In the genomic region with DNA sequence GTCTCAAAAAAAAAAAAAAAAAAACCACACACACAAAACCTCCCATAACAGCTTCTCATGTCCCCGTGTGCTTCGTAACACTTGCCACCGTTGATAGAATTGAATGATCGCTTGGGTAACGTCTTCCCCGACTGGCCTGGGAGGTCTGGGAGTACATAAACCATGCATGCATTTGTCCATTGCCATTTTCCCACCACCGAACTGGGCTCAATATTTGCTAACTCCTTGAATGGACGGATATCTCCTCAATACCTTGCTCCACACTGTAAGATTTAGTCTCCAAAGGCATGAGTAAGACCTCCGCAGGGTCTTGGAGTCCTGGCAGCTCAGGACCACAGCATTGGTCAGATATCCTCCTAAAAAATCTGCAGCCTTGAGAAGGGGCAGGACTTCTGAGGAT, we compare ENCODE assay signal across 16 cellular contexts. TPM values are rescaled to one million over a fixed set of nuclear protein-coding genes. Genes with fewer than 3 reads are reported as not detected.
DNase-seq lines count a peak whose midpoint lies in the region; ATAC-seq, FAIRE-seq and TF ChIP-seq lines count a peak whose summit lies in the region.
"Had no signal": no experiment of that assay in that cellular context is flagged by ENCODE, and none has a peak within 500 bp of the region (broad histone marks: within the 10 kb centered on the region; RNA-seq: fewer than 3 reads in every experiment).

No MANE protein-coding gene starts in this region.

- H3K79me2 ChIP-seq in K562 (ENCODE audit: control insufficient read depth, insufficient read depth, low read length) (peaks cover 12% of the 10 kb centered on the region; the same call in 1 of the 3 replicates), GM23338 (replicated peaks; ENCODE audit: insufficient read depth) (no peaks in the 10 kb centered on the region)

- no peak overlapping the region for H3K4ac ChIP-seq in neuronal stem cell (ENCODE audit: low read length)

- H3K4me3 ChIP-seq in K562 (no peak overlapping the region), neuronal stem cell (ENCODE audit: low read length in 2 of 2) (no peak overlapping the region), GM23338 (no peak overlapping the region)

- H3K9ac ChIP-seq in K562 (ENCODE audit: insufficient read depth in 1 of 2, low read depth in 2 of 2, low read length in 2 of 2) (no peak overlapping the region), neuronal stem cell (ENCODE audit: low read depth, low read length, poor library complexity) (no peak overlapping the region)

- H4K20me1 ChIP-seq in K562 (replicated peaks; ENCODE audit: control insufficient read depth, insufficient read depth, low read length) (no peaks in the 10 kb centered on the region), GM23338 (replicated peaks; ENCODE audit: insufficient read depth) (no peaks in the 10 kb centered on the region)

- H3K36me3 ChIP-seq in K562 (ENCODE audit: control insufficient read depth, insufficient read depth, low read length) = no peaks in the 10 kb centered on the region
- H3K36me3 ChIP-seq in neuronal stem cell (replicated peaks in 1 of 2; ENCODE audit: control insufficient read depth in 2 of 2, insufficient read depth in 2 of 2, low read length in 2 of 2) = no peaks in the 10 kb centered on the region
- no peaks in the 10 kb centered on the region for H3K36me3 ChIP-seq in GM23338 (ENCODE audit: insufficient read depth)

- no peak for FAIRE-seq in K562 (lab: Jason Lieb, UNC)
- FAIRE-seq: H1 had no signal

- POLR2A ChIA-PET in K562 (lab: Yijun Ruan, JAX) = interaction anchor here (1.0 to 1.3 kb wide), 2 partner anchors 10 to 20 kb away, joined by 3 to 5 read pairs; no protein-coding TSS in a partner anchor

- H4K8ac ChIP-seq in neuronal stem cell (ENCODE audit: low read depth, low read length) = no peak overlapping the region

- H3K18ac ChIP-seq in neuronal stem cell (ENCODE audit: low read length) = no peak overlapping the region

- CTCF ChIA-PET in K562 (lab: Yijun Ruan, JAX; ENCODE audit: low intra/inter-chr PET ratio) = no interaction called here

- 71% methylated on average over 9 of the region's 9 CpGs for WGBS in K562 (ENCODE audit: insufficient coverage, low coverage, missing lambda C conversion rate)
- WGBS in neuronal stem cell (ENCODE audit: extremely low coverage in 2 of 2, insufficient read length in 2 of 2, insufficient replicate concordance in 1 of 2), 2 donors = no CpG with 5 or more reads among the region's 9 CpGs

- peak overlapping the region; percentile 75 for H2AFZ ChIP-seq in K562 (ENCODE audit: low read depth, low read length)
- no peak overlapping the region for H2AFZ ChIP-seq in neuronal stem cell (ENCODE audit: low read length)
- no peak overlapping the region for H2AFZ ChIP-seq in GM23338

- H3K23ac ChIP-seq in neuronal stem cell (ENCODE audit: low read depth, low read length, poor library complexity) = peak overlapping the region; percentile 1

- intact Hi-C loops in K562 (cut with micrococcal nuclease) = no loop called here

- no peak overlapping the region for H2BK120ac ChIP-seq in neuronal stem cell (ENCODE audit: low read depth, low read length)

- H2BK12ac ChIP-seq in neuronal stem cell (ENCODE audit: low read length) = no peak overlapping the region

- H3K27me3 Mint-ChIP-seq in GM23338 (ENCODE audit: insufficient read depth, low read depth, poor library complexity) = peaks cover 29% of the 10 kb centered on the region

- no peaks in the 10 kb centered on the region for H3K9me2 ChIP-seq in GM23338 (ENCODE audit: insufficient read depth)

- H3K27me3 ChIP-seq in K562 (ENCODE audit: control insufficient read depth in 2 of 2, insufficient read depth in 2 of 2, low read length in 2 of 2) = no peaks in the 10 kb centered on the region
- H3K27me3 ChIP-seq in neuronal stem cell (ENCODE audit: control insufficient read depth in 3 of 3, insufficient read depth in 3 of 3, low read depth in 1 of 3, low read length in 3 of 3) = peaks cover 2 to 39% (median 21%) of the 10 kb centered on the region in 3 experiments
- H3K27me3 ChIP-seq in GM23338 (ENCODE audit: insufficient read depth) = peaks cover 24% of the 10 kb centered on the region

- no peaks in the 10 kb centered on the region for H3K9me3 ChIP-seq in K562 (replicated peaks; ENCODE audit: control insufficient read depth, insufficient read depth, low read depth, low read length)
- peaks cover 0 to 3% of the 10 kb centered on the region in 2 donors for H3K9me3 ChIP-seq in neuronal stem cell (replicated peaks in 1 of 2; ENCODE audit: control insufficient read depth in 2 of 2, insufficient read depth in 1 of 2, low read depth in 1 of 2, low read length in 2 of 2)
- H3K9me3 ChIP-seq: Caco-2 had no signal

- peaks cover 6% of the 10 kb centered on the region; the same call in 2 of the 3 replicates for H3K4me1 Mint-ChIP-seq in GM23338

- no peak for TF ChIP-seq CTCF in K562 (IDR thresholded peaks at IDR 0.05 in 2 of 3, conservative IDR thresholded peaks at IDR 0.05 in 1 of 3; ENCODE audit: insufficient read depth in 2 of 3, low read depth in 1 of 3, low read length in 3 of 3)
- TF ChIP-seq CTCF in GM23338 (conservative IDR thresholded peaks at IDR 0.05; ENCODE audit: low read depth in 2 of 2) = no peak

- no peak for ATAC-seq in K562
- no peak for ATAC-seq in GM23338
- ATAC-seq: Right ventricle myocardium inferior had no signal

- no peaks in the 10 kb centered on the region for H3K36me3 Mint-ChIP-seq in GM23338 (ENCODE audit: low read depth)

- 0 out of 2 replicates have a peak, but pooled peaks cover 3% of the 10 kb centered on the region for H3F3A ChIP-seq in GM23338 (replicated peaks; ENCODE audit: low read depth)

- no peaks in the 10 kb centered on the region for H3K79me1 ChIP-seq in neuronal stem cell (ENCODE audit: low read depth, low read length)

- H3K4me1 ChIP-seq in K562 (replicated peaks in 1 of 2; ENCODE audit: control insufficient read depth in 2 of 2, insufficient read depth in 2 of 2, low read length in 2 of 2) = peaks cover 15 to 24% of the 10 kb centered on the region in 2 experiments
- peaks cover 0 to 4% of the 10 kb centered on the region in 2 donors for H3K4me1 ChIP-seq in neuronal stem cell (ENCODE audit: control insufficient read depth in 2 of 2, insufficient read depth in 1 of 2, low read depth in 1 of 2, low read length in 2 of 2)
- no peaks in the 10 kb centered on the region for H3K4me1 ChIP-seq in GM23338 (ENCODE audit: insufficient read depth)

- peak; percentile 9 for DNase-seq in activated effector memory CD4-positive, alpha-beta T cell treated with anti-CD3 and anti-CD28 coated beads, Interleukin-2, amount 50 U/mL, for 16 hours
- DNase-seq in activated effector memory CD4-positive, alpha-beta T cell treated with Interleukin-2 at 50 U/mL for 16 hours = no peak
- DNase-seq in K562 (ENCODE audit: extremely low read depth in 1 of 4, low spot score in 3 of 4) = no peak
- no peak for DNase-seq in neuronal stem cell (ENCODE audit: low spot score)
- no peak for DNase-seq in SIG-M5 treated with dmso at 0.1 percent for 504 hours (lab: John Stamatoyannopoulos, UW; ENCODE audit: unreplicated experiment)
- DNase-seq in GM23338 (ENCODE audit: low spot score) = no peak
- DNase-seq in RPMI8226 = no peak
- no peak for DNase-seq in NCI-H1436 treated with DMSO at 0.1 percent for 48 hours (lab: John Stamatoyannopoulos, UW)
- DNase-seq: EL, KBM-7, NCI-H1436, NCI-H2081, NCI-H510A treated with DMSO at 0.1 percent for 48 hours had no signal

- BruUV-seq in K562 (replicated peaks; lab: Mats Ljungman, UMichigan) = no TSS peak

- no peak overlapping the region for H3K27ac ChIP-seq in K562 (ENCODE audit: extremely low read depth, low read depth, low read length)
- H3K27ac ChIP-seq in neuronal stem cell (replicated peaks; ENCODE audit: low read length) = no peak overlapping the region
- no peak overlapping the region for H3K27ac ChIP-seq in GM23338 (ENCODE audit: low read depth)

- H3K4me2 ChIP-seq in K562 (ENCODE audit: insufficient read depth, low read length) (no peak overlapping the region), neuronal stem cell (ENCODE audit: insufficient read depth, low read length, poor library complexity, severe bottlenecking) (no peak overlapping the region), GM23338 (no peak overlapping the region)

- TF ChIP-seq RAD21 in K562 (CRISPR knock-in tag; conservative IDR thresholded peaks at IDR 0.05 in 1 of 2, IDR thresholded peaks at IDR 0.05 in 1 of 2) = no peak

- no peaks in the 10 kb centered on the region for H3K9me3 Mint-ChIP-seq in GM23338

- no peak overlapping the region for H3K4me3 Mint-ChIP-seq in GM23338

- no peak for TF ChIP-seq EP300 in K562 (IDR thresholded peaks at IDR 0.05; ENCODE audit: low read length)

- no peak overlapping the region for H2AK5ac ChIP-seq in neuronal stem cell (ENCODE audit: low read depth, low read length)

- no peak overlapping the region for H3K27ac Mint-ChIP-seq in GM23338

- no peak for TF ChIP-seq POLR2A in K562 (conservative IDR thresholded peaks at IDR 0.05)

- H2BK15ac ChIP-seq in neuronal stem cell (ENCODE audit: low read length) = no peak overlapping the region

- no peak overlapping the region for H3K14ac ChIP-seq in neuronal stem cell (ENCODE audit: low read length)

- H3K9me1 ChIP-seq in K562 (ENCODE audit: control insufficient read depth, insufficient read depth, low read length) = no peaks in the 10 kb centered on the region

- H2BK5ac ChIP-seq in neuronal stem cell (ENCODE audit: low read length) = no peak overlapping the region

- H4K91ac ChIP-seq in neuronal stem cell (ENCODE audit: low read depth, low read length, poor library complexity) = no peak overlapping the region

- in situ Hi-C loops in K562 (cut with MboI) = no loop called here

RNA-seq across cellular contexts. Expression of a gene that starts 3.2 kb away (rescaled TPM):
- total RNA-seq in K562 (2011; cell fraction: chromatin; rRNA removed; ENCODE audit: low replicate concordance) = 85.5 and 109 TPM in 2 replicates
- total RNA-seq in K562 (2011; cell fraction: nucleolus; rRNA removed) = 93.4 and 102 TPM in 2 replicates
- 98.7 and 106 TPM in 2 replicates for total RNA-seq in K562 (2011; cell fraction: nucleoplasm; rRNA removed)
- total RNA-seq in K562 (2014; rRNA removed) = 11.9 and 12.1 TPM in 2 replicates
- total RNA-seq in K562 (2014; rRNA removed; fragmentation: Illumina TruSeq; extraction: Trizol) = 11.6 and 12.7 TPM in 2 replicates
- total RNA-seq in K562 (2015; rRNA removed; fragmentation: Illumina TruSeq; extraction: Trizol) = 11.2 and 11.4 TPM in 2 replicates
- 14.2 and 14.3 TPM in 2 replicates for total RNA-seq in K562 (2021)
- polyA plus RNA-seq in K562 (2011; rRNA removed) = 50.0 and 59.7 TPM in 2 replicates
- polyA plus RNA-seq in K562 (2011; cell fraction: cytosol; rRNA removed) = 34.9 and 51.8 TPM in 2 replicates
- polyA plus RNA-seq in K562 (2011; cell fraction: nucleus; rRNA removed) = 59.8 and 76.7 TPM in 2 replicates
- polyA plus RNA-seq in K562 (2012) = 20.8 and 31.5 TPM in 2 replicates
- 10.7 and 12.5 TPM in 2 replicates for polyA plus RNA-seq in K562 (2014; fragmentation: Illumina TruSeq; extraction: Trizol)
- 10 to 100 TPM; 17.9 to 29.2 TPM for polyA plus RNA-seq in K562 (2014; fragmentation: Nextera tagmentation; extraction: Ambion mirVana)
- polyA plus RNA-seq in K562 (2014; rRNA removed) = 9.6 and 10.7 TPM in 2 replicates
- 50.0 and 59.9 TPM in 2 replicates for polyA minus RNA-seq in K562 (2011; rRNA and poly(A)+ RNA removed)
- 21.2 and 21.5 TPM in 2 replicates for polyA minus RNA-seq in K562 (2011; cell fraction: cytosol; rRNA and poly(A)+ RNA removed)
- polyA minus RNA-seq in K562 (2011; cell fraction: nucleus; rRNA and poly(A)+ RNA removed) = 18.2 and 27.4 TPM in 2 replicates
- polyA plus RNA-seq in neuronal stem cell (2013, experiment 1 of 2) = 2.9 TPM
- 2.7 TPM for polyA plus RNA-seq in neuronal stem cell (2013, experiment 2 of 2)
- 8.0 and 10.3 TPM in 2 replicates for total RNA-seq in GM23338 (2014; rRNA removed; shearing (Covaris generic))
- polyA plus RNA-seq in GM23338 (2016; fragmentation: Nextera tagmentation; extraction: Ambion mirVana) = 5.9 and 8.1 TPM in 2 replicates

RNA-seq across cellular contexts. Expression of a gene that starts 26.6 kb away (rescaled TPM):
- total RNA-seq in K562 (2011; cell fraction: chromatin; rRNA removed; ENCODE audit: low replicate concordance) = 15.3 and 55.6 TPM in 2 replicates
- 40.3 and 43.7 TPM in 2 replicates for total RNA-seq in K562 (2011; cell fraction: nucleolus; rRNA removed)
- 22.2 and 23.8 TPM in 2 replicates for total RNA-seq in K562 (2011; cell fraction: nucleoplasm; rRNA removed)
- total RNA-seq in K562 (2014; rRNA removed) = 13.1 and 22.8 TPM in 2 replicates
- 3.5 and 4.5 TPM in 2 replicates for total RNA-seq in K562 (2014; rRNA removed; fragmentation: Illumina TruSeq; extraction: Trizol)
- 12.1 and 12.3 TPM in 2 replicates for total RNA-seq in K562 (2015; rRNA removed; fragmentation: Illumina TruSeq; extraction: Trizol)
- total RNA-seq in K562 (2021) = 31.5 and 32.8 TPM in 2 replicates
- polyA plus RNA-seq in K562 (2011; rRNA removed) = 13.6 and 17.2 TPM in 2 replicates
- polyA plus RNA-seq in K562 (2011; cell fraction: cytosol; rRNA removed) = 29.6 and 178 TPM in 2 replicates
- 34.4 and 101 TPM in 2 replicates for polyA plus RNA-seq in K562 (2011; cell fraction: nucleus; rRNA removed)
- polyA plus RNA-seq in K562 (2012) = 25.0 and 31.0 TPM in 2 replicates
- polyA plus RNA-seq in K562 (2014; fragmentation: Illumina TruSeq; extraction: Trizol) = 28.9 and 44.6 TPM in 2 replicates
- polyA plus RNA-seq in K562 (2014; fragmentation: Nextera tagmentation; extraction: Ambion mirVana) = under 1 TPM; 0.28 to 0.73 TPM
- polyA plus RNA-seq in K562 (2014; rRNA removed) = 14.0 and 21.3 TPM in 2 replicates
- polyA minus RNA-seq in K562 (2011; rRNA and poly(A)+ RNA removed) = 3.7 and 7.8 TPM in 2 replicates
- 29.4 and 30.8 TPM in 2 replicates for polyA minus RNA-seq in K562 (2011; cell fraction: cytosol; rRNA and poly(A)+ RNA removed)
- 19.0 and 26.5 TPM in 2 replicates for polyA minus RNA-seq in K562 (2011; cell fraction: nucleus; rRNA and poly(A)+ RNA removed)
- 20.0 TPM for polyA plus RNA-seq in neuronal stem cell (2013, experiment 1 of 2)
- 18.6 TPM for polyA plus RNA-seq in neuronal stem cell (2013, experiment 2 of 2)
- total RNA-seq in GM23338 (2014; rRNA removed; shearing (Covaris generic)) = 17.4 and 31.8 TPM in 2 replicates
- 25.2 and 28.0 TPM in 2 replicates for polyA plus RNA-seq in GM23338 (2016; fragmentation: Nextera tagmentation; extraction: Ambion mirVana)
- total RNA-seq: Caco-2 had no signal
